ENCODE assay signal across 25 cellular contexts in genomic region chr5:24832021-24832420, GRCh38.
"Had no signal": no experiment of that assay in that cellular context is flagged by ENCODE, and none has a peak within 500 bp of the region (broad histone marks: within the 10 kb centered on the region; RNA-seq: fewer than 3 reads in every experiment).

No MANE protein-coding gene starts in this region.

- H3K27ac ChIP-seq: brain microvascular endothelial cell, colonic mucosa, epithelial cell of prostate, lower lobe of right lung, tibial nerve had no signal

- H3K27me3 ChIP-seq: brain microvascular endothelial cell, colonic mucosa, tibial nerve had no signal

- H3K4me1 ChIP-seq: colonic mucosa, lower lobe of right lung, tibial nerve had no signal

- FAIRE-seq: urothelium cell line had no signal

- DNase-seq: activated CD4-positive, alpha-beta T cell treated with anti-CD3 and anti-CD28 coated beads, Interleukin-2, amount 10 ng/mL, durations not matched to agents 24 days and 14 days; activated CD8-positive, alpha-beta T cell treated with anti-CD3 and anti-CD28 coated beads, Interleukin-2, amount 10 ng/mL, durations not matched to agents 7 days and 5 days; activated naive CD4-positive, alpha-beta T cell treated with anti-CD3 and anti-CD28 coated beads, Interleukin-2, amount 10 ng/mL, durations not matched to agents 7 days and 5 days; activated naive CD8-positive, alpha-beta T cell treated with anti-CD3 and anti-CD28 coated beads, Interleukin-2, amount 50 U/mL, for 24 hours; activated T-cell treated with anti-CD3 and anti-CD28 coated beads, Interleukin-2, amount 50 U/mL, for 24 hours; aorta; brain microvascular endothelial cell; colonic mucosa; endodermal cell; foreskin melanocyte; glutamatergic neuron; hypothalamus; islet precursor cell; left colon; lower lobe of right lung; natural killer cell; nucleus accumbens; posterior cingulate gyrus; retina; stimulated activated CD4-positive, alpha-beta T cell treated with anti-CD3 and anti-CD28 coated beads, Interleukin-12 subunit alpha, Interleukin-12 subunit beta, amount 100 ng/mL, for 4 hours; stimulated activated CD4-positive, alpha-beta T cell treated with anti-CD3 and anti-CD28 coated beads, Interleukin-1b, Interleukin-23, amount 100 ng/mL, for 48 hours; stimulated activated naive CD8-positive, alpha-beta T cell treated with anti-CD3 and anti-CD28 coated beads, Interleukin-15, Interleukin-2, amounts not matched to agents 100 U/mL and 50 U/mL, for 24 hours had no signal

- H3K4me3 ChIP-seq: colonic mucosa, lower lobe of right lung, tibial nerve had no signal

- H3K36me3 ChIP-seq: brain microvascular endothelial cell, colonic mucosa, lower lobe of right lung, tibial nerve had no signal

- ATAC-seq: activated CD8-positive, alpha-beta T cell treated with anti-CD3 and anti-CD28 coated beads, Interleukin-2, amount 10 ng/mL, durations not matched to agents 7 days and 5 days; activated naive CD8-positive, alpha-beta T cell treated with anti-CD3 and anti-CD28 coated beads, Interleukin-2, amount 50 U/mL, for 24 hours; left colon; lower lobe of right lung; natural killer cell; stimulated activated naive CD8-positive, alpha-beta T cell treated with anti-CD3 and anti-CD28 coated beads, Interleukin-15, Interleukin-2, amounts not matched to agents 100 U/mL and 50 U/mL, for 24 hours had no signal

- H3K9me3 ChIP-seq: colonic mucosa, lower lobe of right lung, tibial nerve had no signal
